Comparison of ENCODE assay signal across 28 cellular contexts in the genomic region with DNA sequence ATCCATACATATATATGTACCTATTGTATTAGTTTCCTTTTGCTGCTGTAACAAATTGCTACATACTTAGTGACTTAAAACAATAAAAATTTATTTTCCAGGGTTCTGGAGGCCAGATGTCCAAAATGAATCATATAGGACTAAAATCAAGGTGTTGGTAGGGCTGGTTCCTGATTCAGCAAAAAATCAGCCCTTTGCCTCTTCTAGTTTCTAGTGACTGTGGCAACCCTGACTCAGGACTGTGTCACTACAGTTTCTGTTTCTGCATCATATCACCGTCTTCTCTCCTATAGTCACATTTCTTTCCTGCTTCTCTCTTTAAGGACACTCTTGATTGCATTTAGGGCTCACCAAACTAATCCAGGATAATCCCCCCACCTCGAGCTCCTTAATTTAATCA.
DNase-seq lines count a peak whose midpoint lies in the region; ATAC-seq and TF ChIP-seq lines count a peak whose summit lies in the region.
"Had no signal": no experiment of that assay in that cellular context is flagged by ENCODE, and none has a peak within 500 bp of the region (broad histone marks: within the 10 kb centered on the region; RNA-seq: fewer than 3 reads in every experiment).

No MANE protein-coding gene starts in this region.

- H3K27ac Mint-ChIP-seq in MCF 10A (ENCODE audit: low read depth, unreplicated experiment), result no peak overlapping the region
- no peak overlapping the region for H3K27ac Mint-ChIP-seq in stimulated activated effector memory CD8-positive, alpha-beta T cell treated with anti-CD3 and anti-CD28 coated beads, Interleukin-12 subunit alpha, Interleukin-12 subunit beta, amount 100 ng/mL, for 72 hours
- H3K27ac Mint-ChIP-seq: activated CD8-positive, alpha-beta T cell treated with anti-CD3 and anti-CD28 coated beads, Interleukin-2, amount 10 ng/mL, durations not matched to agents 7 days and 5 days; activated naive CD4-positive, alpha-beta T cell treated with anti-CD3 and anti-CD28 coated beads, Interleukin-2, amount 10 ng/mL, durations not matched to agents 7 days and 5 days; endodermal cell; GM23338; immature natural killer cell; nephron had no signal

- ATAC-seq in stimulated activated effector memory CD8-positive, alpha-beta T cell treated with anti-CD3 and anti-CD28 coated beads, Interleukin-12 subunit alpha, Interleukin-12 subunit beta, amount 100 ng/mL, for 72 hours, result no peak
- no peak for ATAC-seq in HG02852 (IDR thresholded peaks at IDR 0.05; ENCODE audit: unreplicated experiment)
- ATAC-seq: activated CD8-positive, alpha-beta T cell treated with anti-CD3 and anti-CD28 coated beads, Interleukin-2, amount 10 ng/mL, durations not matched to agents 7 days and 5 days; body of pancreas; GM23338; left colon had no signal

- 82% methylated on average over 2 of the region's 2 CpGs for WGBS in esophagus muscularis mucosa

- peaks cover 8% of the 10 kb centered on the region for H3K9me3 Mint-ChIP-seq in MCF 10A (ENCODE audit: unreplicated experiment)
- peaks cover 13% of the 10 kb centered on the region for H3K9me3 Mint-ChIP-seq in stimulated activated effector memory CD8-positive, alpha-beta T cell treated with anti-CD3 and anti-CD28 coated beads, Interleukin-12 subunit alpha, Interleukin-12 subunit beta, amount 100 ng/mL, for 72 hours
- H3K9me3 Mint-ChIP-seq: endodermal cell, GM23338, nephron had no signal

- H3K27me3 Mint-ChIP-seq in MCF 10A (ENCODE audit: insufficient read depth, unreplicated experiment), result no peaks in the 10 kb centered on the region
- H3K27me3 Mint-ChIP-seq: activated naive CD4-positive, alpha-beta T cell treated with anti-CD3 and anti-CD28 coated beads, Interleukin-2, amount 10 ng/mL, durations not matched to agents 7 days and 5 days had no signal

- no peaks in the 10 kb centered on the region for H3K9me3 ChIP-seq in breast epithelium
- H3K9me3 ChIP-seq in esophagus muscularis mucosa, result no peaks in the 10 kb centered on the region
- H3K9me3 ChIP-seq: adrenal gland, body of pancreas had no signal

- no peak for TF ChIP-seq EP300 in esophagus muscularis mucosa (IDR thresholded peaks at IDR 0.05)

- no peaks in the 10 kb centered on the region for H3K4me1 Mint-ChIP-seq in MCF 10A (ENCODE audit: insufficient read depth, unreplicated experiment)
- H3K4me1 Mint-ChIP-seq in stimulated activated effector memory CD8-positive, alpha-beta T cell treated with anti-CD3 and anti-CD28 coated beads, Interleukin-12 subunit alpha, Interleukin-12 subunit beta, amount 100 ng/mL, for 72 hours, result no peaks in the 10 kb centered on the region
- H3K4me1 Mint-ChIP-seq: activated naive CD4-positive, alpha-beta T cell treated with anti-CD3 and anti-CD28 coated beads, Interleukin-2, amount 10 ng/mL, durations not matched to agents 7 days and 5 days; immature natural killer cell had no signal

- H3K27ac ChIP-seq in breast epithelium (no peak overlapping the region), esophagus muscularis mucosa (replicated peaks in 1 of 4) (no peak overlapping the region)
- H3K27ac ChIP-seq: 22Rv1, adrenal gland, body of pancreas had no signal

- TF ChIP-seq CTCF in MCF 10A (IDR thresholded peaks at IDR 0.05; ENCODE audit: unreplicated experiment) (no peak), breast epithelium (IDR thresholded peaks at IDR 0.05) (no peak), esophagus muscularis mucosa (IDR thresholded peaks at IDR 0.05) (no peak)

- no peak overlapping the region for H3K4me3 Mint-ChIP-seq in MCF 10A (ENCODE audit: unreplicated experiment)
- no peak overlapping the region for H3K4me3 Mint-ChIP-seq in stimulated activated effector memory CD8-positive, alpha-beta T cell treated with anti-CD3 and anti-CD28 coated beads, Interleukin-12 subunit alpha, Interleukin-12 subunit beta, amount 100 ng/mL, for 72 hours
- H3K4me3 Mint-ChIP-seq: activated CD8-positive, alpha-beta T cell treated with anti-CD3 and anti-CD28 coated beads, Interleukin-2, amount 10 ng/mL, durations not matched to agents 7 days and 5 days; activated naive CD4-positive, alpha-beta T cell treated with anti-CD3 and anti-CD28 coated beads, Interleukin-2, amount 10 ng/mL, durations not matched to agents 7 days and 5 days; endodermal cell; GM23338; immature natural killer cell; nephron had no signal

- DNase-seq in MCF 10A (ENCODE audit: unreplicated experiment) (peak; percentile 17), breast epithelium (ENCODE audit: low spot score in 2 of 2) (no peak), RKO (ENCODE audit: low spot score) (peak; percentile 38), esophagus muscularis mucosa (ENCODE audit: extremely low spot score) (peak; percentile 21), A172 (ENCODE audit: low spot score) (no peak), H7 (no peak)
- DNase-seq in stimulated activated effector memory CD8-positive, alpha-beta T cell treated with anti-CD3 and anti-CD28 coated beads, Interleukin-12 subunit alpha, Interleukin-12 subunit beta, amount 100 ng/mL, for 72 hours (ENCODE audit: low spot score in 2 of 2), result no peak
- DNase-seq: activated CD8-positive, alpha-beta T cell treated with anti-CD3 and anti-CD28 coated beads, Interleukin-2, amount 10 ng/mL, durations not matched to agents 7 days and 5 days; activated naive CD4-positive, alpha-beta T cell treated with anti-CD3 and anti-CD28 coated beads, Interleukin-2, amount 10 ng/mL, durations not matched to agents 7 days and 5 days; body of pancreas; cerebellar nuclear complex; dermis blood vessel endothelial cell; DND-41; endodermal cell; immature natural killer cell; left colon; NCI-H1092; NCI-H1694 treated with DMSO at 0.1 percent for 48 hours; NCI-H446; NCI-H774; SHP77 treated with DMSO at 0.1 percent for 48 hours; stimulated activated CD4-positive, alpha-beta T cell treated with anti-CD3 and anti-CD28 coated beads, Interleukin-4, amount 100 ng/mL, for 4 hours; trophoblast cell had no signal

- BruUV-seq in MCF 10A (replicated peaks; lab: Mats Ljungman, UMichigan), result no TSS peak

- H3K36me3 ChIP-seq in breast epithelium (no peaks in the 10 kb centered on the region), esophagus muscularis mucosa (no peaks in the 10 kb centered on the region), H7 (replicated peaks; ENCODE audit: control insufficient read depth, insufficient read depth, low read length) (no peaks in the 10 kb centered on the region)
- H3K36me3 ChIP-seq: adrenal gland had no signal

- POLR2A ChIA-PET in MCF 10A (lab: Yijun Ruan, JAX), result no interaction called here

- H3K27me3 ChIP-seq in breast epithelium (no peaks in the 10 kb centered on the region), esophagus muscularis mucosa (peaks cover 0 to 13% (median 0%) of the 10 kb centered on the region in 4 donors), H7 (ENCODE audit: control insufficient read depth, insufficient read depth, low read length) (no peaks in the 10 kb centered on the region)
- H3K27me3 ChIP-seq: adrenal gland, body of pancreas had no signal

- H3K4me3 ChIP-seq in breast epithelium (no peak overlapping the region), esophagus muscularis mucosa (no peak overlapping the region), H7 (ENCODE audit: insufficient read depth, low read depth, low read length) (no peak overlapping the region)
- H3K4me3 ChIP-seq: adrenal gland, body of pancreas, GM23338 had no signal

- TF ChIP-seq POLR2A in breast epithelium (IDR thresholded peaks at IDR 0.05), result no peak
- no peak for TF ChIP-seq POLR2A in esophagus muscularis mucosa (IDR thresholded peaks at IDR 0.05; ENCODE audit: low read depth)

- CTCF ChIA-PET in MCF 10A (lab: Yijun Ruan, JAX), result no interaction called here

- intact Hi-C loops in MCF 10A (cut with micrococcal nuclease) (no loop called here), breast epithelium (cut with DNase I; ENCODE audit: low total_unique reads) (no loop called here), esophagus muscularis mucosa (cut with DNase I) (no loop called here)

- H3K36me3 Mint-ChIP-seq in MCF 10A (ENCODE audit: insufficient read depth, unreplicated experiment), result no peaks in the 10 kb centered on the region
- H3K36me3 Mint-ChIP-seq in stimulated activated effector memory CD8-positive, alpha-beta T cell treated with anti-CD3 and anti-CD28 coated beads, Interleukin-12 subunit alpha, Interleukin-12 subunit beta, amount 100 ng/mL, for 72 hours, result no peaks in the 10 kb centered on the region
- H3K36me3 Mint-ChIP-seq: activated naive CD4-positive, alpha-beta T cell treated with anti-CD3 and anti-CD28 coated beads, Interleukin-2, amount 10 ng/mL, durations not matched to agents 7 days and 5 days; immature natural killer cell had no signal

- no peaks in the 10 kb centered on the region for H3K4me1 ChIP-seq in breast epithelium
- H3K4me1 ChIP-seq in esophagus muscularis mucosa, result no peaks in the 10 kb centered on the region
- H3K4me1 ChIP-seq: adrenal gland, body of pancreas had no signal

Comparison
In these comparisons a context has a peak if more than half of its experiments do, and no peak if none do; other contexts are left out.
1. DNase-seq: peak in MCF 10A (single experiment), RKO (single experiment) and esophagus muscularis mucosa (single experiment); none in breast epithelium (0 of 2), A172 (single experiment), stimulated activated effector memory CD8-positive, alpha-beta T cell treated with anti-CD3 and anti-CD28 coated beads, Interleukin-12 subunit alpha, Interleukin-12 subunit beta, amount 100 ng/mL, for 72 hours (0 of 2) and H7 (single experiment).